ENCODE assay signal across 16 cellular contexts in genomic region chr21:42721341-42721824, GRCh38.
DNase-seq lines count a peak whose midpoint lies in the region; ATAC-seq and TF ChIP-seq lines count a peak whose summit lies in the region.
"Had no signal": no experiment of that assay in that cellular context is flagged by ENCODE, and none has a peak within 500 bp of the region (broad histone marks: within the 10 kb centered on the region; RNA-seq: fewer than 3 reads in every experiment).

No MANE protein-coding gene starts in this region.

- H3K4me1 Mint-ChIP-seq in stimulated activated naive CD8-positive, alpha-beta T cell treated with anti-CD3 and anti-CD28 coated beads, Interleukin-15, amount 100 ng/mL, for 72 hours: peaks cover 22% of the 10 kb centered on the region
- H3K4me1 Mint-ChIP-seq in neural crest cell: peaks cover 35% of the 10 kb centered on the region
- peaks cover 7% of the 10 kb centered on the region for H3K4me1 Mint-ChIP-seq in activated naive CD8-positive, alpha-beta T cell treated with anti-CD3 and anti-CD28 coated beads for 36 hours

- ATAC-seq in stimulated activated naive CD8-positive, alpha-beta T cell treated with anti-CD3 and anti-CD28 coated beads, Interleukin-15, amount 100 ng/mL, for 72 hours: no peak
- ATAC-seq in stimulated activated naive CD8-positive, alpha-beta T cell treated with anti-CD3 and anti-CD28 coated beads, Interleukin-15, Interleukin-2, amounts not matched to agents 100 U/mL and 50 U/mL, for 24 hours: no peak
- peak; percentile 55 to 78 for ATAC-seq in left cardiac atrium

- H3K4me3 ChIP-seq in thyroid gland (replicated peaks in 1 of 3): no peak overlapping the region
- H3K4me3 ChIP-seq: psoas muscle had no signal

- DNase-seq in stimulated activated naive CD8-positive, alpha-beta T cell treated with anti-CD3 and anti-CD28 coated beads, Interleukin-15, amount 100 ng/mL, for 72 hours: no peak
- DNase-seq in stimulated activated naive CD8-positive, alpha-beta T cell treated with anti-CD3 and anti-CD28 coated beads, Interleukin-15, Interleukin-2, amounts not matched to agents 100 U/mL and 50 U/mL, for 24 hours: no peak
- DNase-seq in left cardiac atrium (peak; percentile 48), neural crest cell (ENCODE audit: low read depth, low spot score) (no peak), thyroid gland (no peak), cerebellum (ENCODE audit: low spot score) (no peak), islet precursor cell (no peak)
- DNase-seq in activated naive CD8-positive, alpha-beta T cell treated with anti-CD3 and anti-CD28 coated beads for 36 hours: no peak
- DNase-seq: activated CD4-positive, alpha-beta memory T cell treated with anti-CD3 and anti-CD28 coated beads, Interleukin-2, amount 10 ng/mL, durations not matched to agents 7 days and 5 days; activated gamma-delta T cell treated with Interleukin-2 at 50 U/mL for 16 hours; COR-L47; NCI-H2029; NCI-H774; psoas muscle; T-helper 9 cell had no signal

- 48 to 54% methylated on average over 6 of the region's 6 CpGs for WGBS in thyroid gland, 2 donors

- H3K27me3 ChIP-seq in thyroid gland: no peaks in the 10 kb centered on the region

- H3K9me3 ChIP-seq in thyroid gland: no peaks in the 10 kb centered on the region
- H3K9me3 ChIP-seq: psoas muscle had no signal

- no peaks in the 10 kb centered on the region for H3K36me3 ChIP-seq in thyroid gland

- H3K4me1 ChIP-seq in thyroid gland: peaks cover 8 to 39% of the 10 kb centered on the region in 2 donors
- H3K4me1 ChIP-seq: psoas muscle had no signal

- no peak for TF ChIP-seq CTCF in neural crest cell (conservative IDR thresholded peaks at IDR 0.05)
- no peak for TF ChIP-seq CTCF in thyroid gland (IDR thresholded peaks at IDR 0.05)

- peak overlapping the region; percentile 82 to 89 for H3K27ac Mint-ChIP-seq in stimulated activated naive CD8-positive, alpha-beta T cell treated with anti-CD3 and anti-CD28 coated beads, Interleukin-15, amount 100 ng/mL, for 72 hours
- peak overlapping the region; percentile 57 for H3K27ac Mint-ChIP-seq in neural crest cell (ENCODE audit: unreplicated experiment)
- H3K27ac Mint-ChIP-seq in activated naive CD8-positive, alpha-beta T cell treated with anti-CD3 and anti-CD28 coated beads for 36 hours: no peak overlapping the region
- H3K27ac Mint-ChIP-seq: activated CD4-positive, alpha-beta memory T cell treated with anti-CD3 and anti-CD28 coated beads, Interleukin-2, amount 10 ng/mL, durations not matched to agents 7 days and 5 days had no signal

- H3K27me3 Mint-ChIP-seq in stimulated activated naive CD8-positive, alpha-beta T cell treated with anti-CD3 and anti-CD28 coated beads, Interleukin-15, amount 100 ng/mL, for 72 hours: no peaks in the 10 kb centered on the region
- H3K27me3 Mint-ChIP-seq in neural crest cell (ENCODE audit: low read depth): no peaks in the 10 kb centered on the region
- H3K27me3 Mint-ChIP-seq in activated naive CD8-positive, alpha-beta T cell treated with anti-CD3 and anti-CD28 coated beads for 36 hours: no peaks in the 10 kb centered on the region
- H3K27me3 Mint-ChIP-seq: activated CD4-positive, alpha-beta memory T cell treated with anti-CD3 and anti-CD28 coated beads, Interleukin-2, amount 10 ng/mL, durations not matched to agents 7 days and 5 days; brain had no signal

- H3K9me3 Mint-ChIP-seq in stimulated activated naive CD8-positive, alpha-beta T cell treated with anti-CD3 and anti-CD28 coated beads, Interleukin-15, amount 100 ng/mL, for 72 hours: no peaks in the 10 kb centered on the region
- H3K9me3 Mint-ChIP-seq in neural crest cell: no peaks in the 10 kb centered on the region
- H3K9me3 Mint-ChIP-seq in activated naive CD8-positive, alpha-beta T cell treated with anti-CD3 and anti-CD28 coated beads for 36 hours: no peaks in the 10 kb centered on the region
- H3K9me3 Mint-ChIP-seq: activated CD4-positive, alpha-beta memory T cell treated with anti-CD3 and anti-CD28 coated beads, Interleukin-2, amount 10 ng/mL, durations not matched to agents 7 days and 5 days; brain had no signal

- no peak overlapping the region for H3K27ac ChIP-seq in thyroid gland
- H3K27ac ChIP-seq: psoas muscle had no signal

- no peak for TF ChIP-seq POLR2A in thyroid gland (IDR thresholded peaks at IDR 0.05)

- no peak overlapping the region for H3K4me3 Mint-ChIP-seq in stimulated activated naive CD8-positive, alpha-beta T cell treated with anti-CD3 and anti-CD28 coated beads, Interleukin-15, amount 100 ng/mL, for 72 hours
- H3K4me3 Mint-ChIP-seq in neural crest cell: no peak overlapping the region
- no peak overlapping the region for H3K4me3 Mint-ChIP-seq in activated naive CD8-positive, alpha-beta T cell treated with anti-CD3 and anti-CD28 coated beads for 36 hours
- H3K4me3 Mint-ChIP-seq: activated CD4-positive, alpha-beta memory T cell treated with anti-CD3 and anti-CD28 coated beads, Interleukin-2, amount 10 ng/mL, durations not matched to agents 7 days and 5 days; brain had no signal

- intact Hi-C loops in left cardiac atrium (cut with DNase I): no loop called here
- intact Hi-C loops in thyroid gland (cut with DNase I): no loop called here

- H3K36me3 Mint-ChIP-seq in neural crest cell (ENCODE audit: low read depth): peaks cover 6% of the 10 kb centered on the region
- no peaks in the 10 kb centered on the region for H3K36me3 Mint-ChIP-seq in activated naive CD8-positive, alpha-beta T cell treated with anti-CD3 and anti-CD28 coated beads for 36 hours

Comparison
In these comparisons a context has a peak if more than half of its experiments do, and no peak if none do; other contexts are left out.
1. ATAC-seq: peak in left cardiac atrium (2 of 2); none in stimulated activated naive CD8-positive, alpha-beta T cell treated with anti-CD3 and anti-CD28 coated beads, Interleukin-15, amount 100 ng/mL, for 72 hours (single experiment) and stimulated activated naive CD8-positive, alpha-beta T cell treated with anti-CD3 and anti-CD28 coated beads, Interleukin-15, Interleukin-2, amounts not matched to agents 100 U/mL and 50 U/mL, for 24 hours (single experiment).